In the genomic region with DNA sequence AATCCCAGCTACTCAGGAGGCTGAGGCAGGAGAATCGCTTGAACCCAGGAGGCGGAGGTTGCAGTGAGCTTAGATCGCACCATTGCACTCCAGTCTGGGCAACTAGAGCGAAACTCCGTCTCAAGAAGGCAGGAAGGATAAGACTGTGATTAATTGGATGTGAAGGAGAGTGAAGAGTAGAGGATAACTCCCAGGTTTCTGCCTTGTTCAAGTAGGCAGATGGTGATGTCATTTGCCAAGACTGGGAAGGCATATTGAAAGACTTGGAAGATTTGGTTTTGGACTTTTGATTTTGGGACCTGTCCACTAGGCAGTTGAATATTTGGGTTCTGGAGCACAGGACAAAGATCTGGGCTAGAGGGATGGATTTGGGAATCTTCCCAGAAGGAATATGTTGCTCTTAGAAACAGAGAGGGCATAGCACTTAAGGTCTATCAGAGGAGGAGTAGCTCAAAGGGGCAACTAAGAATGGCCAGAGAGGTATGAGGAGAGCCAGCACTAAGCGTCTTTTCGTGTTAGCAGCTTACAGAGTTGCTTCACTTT, we compare ENCODE assay signal across 12 cellular contexts. TPM values are rescaled to one million over a fixed set of nuclear protein-coding genes. Genes with fewer than 3 reads are reported as not detected.
DNase-seq lines count a peak whose midpoint lies in the region; ATAC-seq and TF ChIP-seq lines count a peak whose summit lies in the region.
"Had no signal": no experiment of that assay in that cellular context is flagged by ENCODE, and none has a peak within 500 bp of the region (broad histone marks: within the 10 kb centered on the region; RNA-seq: fewer than 3 reads in every experiment).

No MANE protein-coding gene starts in this region.

- H4K8ac ChIP-seq in H9 (replicated peaks; ENCODE audit: insufficient read length, low read depth, low read length): no peak overlapping the region

- no peak overlapping the region for H3K56ac ChIP-seq in H9 (ENCODE audit: insufficient read length, low read depth, low read length)

- ATAC-seq in T-helper 17 cell (no peak), foreskin keratinocyte (no peak), GM19035 (IDR thresholded peaks at IDR 0.05; ENCODE audit: unreplicated experiment) (no peak), GM18868 (IDR thresholded peaks at IDR 0.05; ENCODE audit: unreplicated experiment) (no peak)

- H3K27ac Mint-ChIP-seq in H9 (peak overlapping the region; percentile 2 to 71 (median 3); a peak in 3 of 7 replicates), T-helper 17 cell (peak overlapping the region; percentile 99)

- H3K79me2 ChIP-seq in H9 (ENCODE audit: insufficient read depth, low read length): no peaks in the 10 kb centered on the region; the same call in none of the 2 replicates
- peaks cover 30% of the 10 kb centered on the region for H3K79me2 ChIP-seq in smooth muscle cell (ENCODE audit: low read depth)

- H2BK12ac ChIP-seq in H9 (ENCODE audit: insufficient read length, low read depth, low read length): no peak overlapping the region

- TF ChIP-seq CTCF in H9 (conservative IDR thresholded peaks at IDR 0.05): no peak
- no peak for TF ChIP-seq CTCF in foreskin keratinocyte (conservative IDR thresholded peaks at IDR 0.05)
- TF ChIP-seq CTCF in smooth muscle cell (IDR thresholded peaks at IDR 0.05; ENCODE audit: borderline replicate concordance, insufficient read depth, poor library complexity, severe bottlenecking): no peak
- no peak for TF ChIP-seq CTCF in stomach (IDR thresholded peaks at IDR 0.05)

- H3K36me3 Mint-ChIP-seq in H9 (ENCODE audit: insufficient read depth in 1 of 3, low read depth in 3 of 3) (peaks cover 2 to 8% (median 6%) of the 10 kb centered on the region in 3 experiments; a peak in 5 of 7 replicates), T-helper 17 cell (ENCODE audit: low read depth) (no peaks in the 10 kb centered on the region)

- DNase-seq in H9 (no peak), T-helper 17 cell (no peak), foreskin keratinocyte (no peak), smooth muscle cell (lab: John Stamatoyannopoulos, UW; ENCODE audit: unreplicated experiment) (no peak), stomach (no peak), NCI-H345 (lab: John Stamatoyannopoulos, UW) (no peak)
- DNase-seq: activated gamma-delta T cell; effector memory CD4-positive, alpha-beta T cell; NCI-H1105 treated with DMSO at 0.1 percent for 48 hours had no signal

- no peaks in the 10 kb centered on the region for H3K79me1 ChIP-seq in H9 (ENCODE audit: insufficient read depth, low read depth, low read length, poor library complexity, severe bottlenecking)

- no peaks in the 10 kb centered on the region for H3K27me3 Mint-ChIP-seq in H9 (ENCODE audit: low read depth)
- H3K27me3 Mint-ChIP-seq in T-helper 17 cell: no peaks in the 10 kb centered on the region

- H2BK15ac ChIP-seq in H9 (ENCODE audit: low read depth, low read length): no peak overlapping the region

- H3K27me3 ChIP-seq in H9 (ENCODE audit: insufficient read depth, low read length) (no peaks in the 10 kb centered on the region), foreskin keratinocyte (no peaks in the 10 kb centered on the region), smooth muscle cell (ENCODE audit: low read depth) (no peaks in the 10 kb centered on the region), stomach (no peaks in the 10 kb centered on the region)

- H2BK120ac ChIP-seq in H9 (ENCODE audit: low read depth, low read length, poor library complexity, severe bottlenecking): no peak overlapping the region

- peaks cover 12% of the 10 kb centered on the region for H3F3A ChIP-seq in smooth muscle cell (ENCODE audit: low read depth)

- H2AK5ac ChIP-seq in H9 (ENCODE audit: insufficient read length, low read length): no peak overlapping the region

- H3K4me3 Mint-ChIP-seq in H9 (no peak overlapping the region), T-helper 17 cell (no peak overlapping the region)

- H3T11ph ChIP-seq in H9 (ENCODE audit: low read length): no peak overlapping the region

- no peak overlapping the region for H4K91ac ChIP-seq in H9 (ENCODE audit: insufficient read length, low read depth, low read length)

- no peak overlapping the region for H3K23ac ChIP-seq in H9 (ENCODE audit: insufficient read length, low read depth, low read length)

- no peaks in the 10 kb centered on the region for H3K9me3 Mint-ChIP-seq in H9

- no peak overlapping the region for H4K5ac ChIP-seq in H9 (ENCODE audit: insufficient read length, low read depth, low read length)

- H3K18ac ChIP-seq in H9 (ENCODE audit: insufficient read length, low read depth, low read length): no peak overlapping the region

- H3K4me1 Mint-ChIP-seq in H9 (peaks cover 17 to 18% of the 10 kb centered on the region in 2 experiments), T-helper 17 cell (peaks cover 60% of the 10 kb centered on the region)

- no peak for TF ChIP-seq POLR2A in stomach (IDR thresholded peaks at IDR 0.05)

- no peaks in the 10 kb centered on the region for H3K23me2 ChIP-seq in H9 (ENCODE audit: insufficient read length, low read depth, low read length, poor library complexity, severe bottlenecking)

- H3K4me1 ChIP-seq in H9 (ENCODE audit: insufficient read depth, low read length) (peaks cover 3% of the 10 kb centered on the region; the same call in 1 of the 2 replicates), foreskin keratinocyte (peaks cover 20% of the 10 kb centered on the region), smooth muscle cell (ENCODE audit: low read depth) (peaks cover 13% of the 10 kb centered on the region), stomach (peaks cover 11 to 46% (median 26%) of the 10 kb centered on the region in 4 donors)

- H3K9ac ChIP-seq in H9 (ENCODE audit: extremely low read depth, insufficient read length, low read length) (no peak overlapping the region), smooth muscle cell (ENCODE audit: low read depth) (peak overlapping the region; percentile 10)

- H3K4me2 ChIP-seq in H9 (ENCODE audit: insufficient read depth, insufficient read length, low read length) (no peak overlapping the region), smooth muscle cell (peak overlapping the region; percentile 71)

- H3K27ac ChIP-seq in H9 (ENCODE audit: insufficient read length, low read depth, low read length): no peak overlapping the region
- H3K27ac ChIP-seq in foreskin keratinocyte: peak overlapping the region; percentile 63
- H3K27ac ChIP-seq in smooth muscle cell (ENCODE audit: low read depth): peak overlapping the region; percentile 85
- H3K27ac ChIP-seq in stomach: peak overlapping the region in 2 of 5 donors; percentile 15 to 43
- H3K27ac ChIP-seq: VCaP had no signal

- H2AFZ ChIP-seq in H9 (ENCODE audit: low read length): no peak overlapping the region
- H2AFZ ChIP-seq in smooth muscle cell (ENCODE audit: low read depth): peak overlapping the region; percentile 3

- H3K9me3 ChIP-seq in H9 (ENCODE audit: control insufficient read depth, low read depth, low read length) (no peaks in the 10 kb centered on the region), T-helper 17 cell (ENCODE audit: control insufficient read depth, low read length, poor library complexity, severe bottlenecking) (no peaks in the 10 kb centered on the region), smooth muscle cell (replicated peaks; ENCODE audit: low read depth) (no peaks in the 10 kb centered on the region), stomach (no peaks in the 10 kb centered on the region)

- H3K36me3 ChIP-seq in smooth muscle cell (ENCODE audit: low read depth): no peaks in the 10 kb centered on the region
- H3K36me3 ChIP-seq in stomach: peaks cover 0 to 6% (median 0%) of the 10 kb centered on the region in 4 donors

- H3K4ac ChIP-seq in H9 (ENCODE audit: low read depth, low read length): no peak overlapping the region

- no peak for TF ChIP-seq EP300 in stomach (IDR thresholded peaks at IDR 0.05)

- H3K14ac ChIP-seq in H9 (ENCODE audit: insufficient read depth, low read length): no peak overlapping the region

- no CpG with 5 or more reads among the region's 7 CpGs for WGBS in H9 (ENCODE audit: extremely low coverage, insufficient read length, low lambda C conversion rate)
- WGBS in smooth muscle cell (ENCODE audit: low lambda C conversion rate): 61% methylated on average over 7 of the region's 7 CpGs
- WGBS in stomach, 5 donors: 75 to 91% (median 88%) methylated on average over 7 of the region's 7 CpGs

- H2BK20ac ChIP-seq in H9 (ENCODE audit: low read depth, low read length, poor library complexity, severe bottlenecking): no peak overlapping the region

- no peak overlapping the region for H2BK5ac ChIP-seq in H9 (ENCODE audit: insufficient read length, low read length)

- intact Hi-C loops in stomach (cut with DNase I; ENCODE audit: low total_unique reads): no loop called here

- H3K4me3 ChIP-seq in smooth muscle cell (no peak overlapping the region), stomach (no peak overlapping the region)

- H4K20me1 ChIP-seq in H9 (ENCODE audit: control insufficient read depth, insufficient read depth, insufficient read length): no peaks in the 10 kb centered on the region
- H4K20me1 ChIP-seq in smooth muscle cell (ENCODE audit: low read depth): no peaks in the 10 kb centered on the region

RNA-seq across cellular contexts. Expression of gene GARRE1, which starts 20.0 kb away (rescaled TPM):
- 20.5 and 24.1 TPM in 2 replicates for total RNA-seq in H9 (2021)
- total RNA-seq in T-helper 17 cell: 10 to 100 TPM; 34.4 to 43.6 TPM
- total RNA-seq in foreskin keratinocyte: 9.9 and 11.1 TPM in 2 replicates
- polyA plus RNA-seq in foreskin keratinocyte: 2.1 and 2.4 TPM in 2 replicates
- 15.6 and 17.8 TPM in 2 replicates for total RNA-seq in smooth muscle cell
- polyA plus RNA-seq in smooth muscle cell: 7.0 and 8.5 TPM in 2 replicates
- 10 to 100 TPM; 12.9 to 60.7 (median 20.1) TPM for total RNA-seq in stomach
- 1 to 10 TPM; 2.1 to 3.6 (median 3.5) TPM for polyA plus RNA-seq in stomach
